ENCODE assay signal across 21 cellular contexts in the genomic region with DNA sequence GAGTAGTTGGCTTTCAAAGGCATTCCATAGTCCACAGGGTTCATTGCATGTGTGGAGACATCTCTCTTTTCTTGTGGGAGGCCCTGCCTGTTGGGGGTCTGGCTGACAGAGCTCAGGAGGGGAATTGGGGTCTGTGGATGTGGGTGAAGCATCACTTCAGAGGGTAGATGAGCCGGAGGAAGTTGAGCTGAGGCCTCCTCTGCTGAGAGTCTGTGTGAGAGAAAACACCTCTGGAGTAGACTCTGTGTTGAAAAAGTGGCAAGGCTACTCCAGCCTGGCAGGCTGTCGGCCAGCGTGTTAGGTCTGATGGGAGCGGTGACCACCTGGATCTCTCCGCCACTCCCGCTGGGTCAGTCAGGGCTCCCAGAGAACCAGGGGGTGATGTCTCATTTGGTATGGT.
A peak's percentile ranks its signal among the peaks of the same experiment; 100 is the strongest.
DNase-seq lines count a peak whose midpoint lies in the region; ATAC-seq and TF ChIP-seq lines count a peak whose summit lies in the region.
"Had no signal": no experiment of that assay in that cellular context is flagged by ENCODE, and none has a peak within 500 bp of the region (broad histone marks: within the 10 kb centered on the region; RNA-seq: fewer than 3 reads in every experiment).

No MANE protein-coding gene starts in this region.

- H3K27me3 Mint-ChIP-seq in activated CD8-positive, alpha-beta memory T cell treated with anti-CD3 and anti-CD28 coated beads, Interleukin-2, amount 10 ng/mL, durations not matched to agents 7 days and 5 days = no peaks in the 10 kb centered on the region
- no peaks in the 10 kb centered on the region for H3K27me3 Mint-ChIP-seq in CD8-positive, alpha-beta T cell (ENCODE audit: low read depth)
- H3K27me3 Mint-ChIP-seq in neural progenitor cell (ENCODE audit: insufficient read depth, low read depth) = peaks cover 7% of the 10 kb centered on the region
- H3K27me3 Mint-ChIP-seq in activated CD4-positive, alpha-beta memory T cell treated with anti-CD3 and anti-CD28 coated beads for 36 hours = no peaks in the 10 kb centered on the region

- no peaks in the 10 kb centered on the region for H3K36me3 ChIP-seq in CD8-positive, alpha-beta T cell (ENCODE audit: insufficient read depth, low read length)
- H3K36me3 ChIP-seq in neural progenitor cell = no peaks in the 10 kb centered on the region
- H3K36me3 ChIP-seq: BE2C; BLaER1 treated with 17β-estradiol and CSF1 and Interleukin-3, amounts not matched to agents 10 nM and 100 nM had no signal

- no peaks in the 10 kb centered on the region for H4K20me1 ChIP-seq in neural progenitor cell (ENCODE audit: low read depth)
- H4K20me1 ChIP-seq: BLaER1 treated with 17β-estradiol and CSF1 and Interleukin-3, amounts not matched to agents 10 nM and 100 nM had no signal

- no peak overlapping the region for H3K9ac ChIP-seq in neural progenitor cell
- H3K9ac ChIP-seq: BLaER1 treated with 17β-estradiol and CSF1 and Interleukin-3, amounts not matched to agents 10 nM and 100 nM; GM23248 had no signal

- no peak for ATAC-seq in activated CD8-positive, alpha-beta memory T cell treated with anti-CD3 and anti-CD28 coated beads, Interleukin-2, amount 10 ng/mL, durations not matched to agents 7 days and 5 days
- ATAC-seq in CD8-positive, alpha-beta T cell = no peak
- ATAC-seq in sciatic nerve = no peak
- ATAC-seq: A549 had no signal

- CTCF ChIA-PET in activated CD8-positive, alpha-beta memory T cell treated with anti-CD3 and anti-CD28 coated beads, Interleukin-2, amount 10 ng/mL, durations not matched to agents 7 days and 5 days (lab: Charles Lee) = no interaction called here
- CTCF ChIA-PET in CD8-positive, alpha-beta T cell (lab: Charles Lee) = no interaction called here
- CTCF ChIA-PET in activated CD4-positive, alpha-beta memory T cell treated with anti-CD3 and anti-CD28 coated beads for 36 hours (lab: Charles Lee) = no interaction called here

- H3K4me2 ChIP-seq in neural progenitor cell = no peak overlapping the region
- H3K4me2 ChIP-seq: A549; BLaER1 treated with 17β-estradiol and CSF1 and Interleukin-3, amounts not matched to agents 10 nM and 100 nM had no signal

- no peaks in the 10 kb centered on the region for H3K9me3 ChIP-seq in CD8-positive, alpha-beta T cell (ENCODE audit: low read length)
- H3K9me3 ChIP-seq in neural progenitor cell (ENCODE audit: low read depth) = no peaks in the 10 kb centered on the region
- H3K9me3 ChIP-seq: A549; BE2C; BLaER1 treated with 17β-estradiol and CSF1 and Interleukin-3, amounts not matched to agents 10 nM and 100 nM; Caco-2 had no signal

- no peaks in the 10 kb centered on the region for H3K79me2 ChIP-seq in neural progenitor cell (ENCODE audit: low read depth)

- H3K4me3 ChIP-seq in CD8-positive, alpha-beta T cell (ENCODE audit: low read depth, low read length) = no peak overlapping the region
- H3K4me3 ChIP-seq in neural progenitor cell = no peak overlapping the region
- H3K4me3 ChIP-seq: A549; BLaER1 treated with 17β-estradiol and CSF1 and Interleukin-3, amounts not matched to agents 10 nM and 100 nM; GM23248 had no signal

- no peaks in the 10 kb centered on the region for H3K9me3 Mint-ChIP-seq in activated CD8-positive, alpha-beta memory T cell treated with anti-CD3 and anti-CD28 coated beads, Interleukin-2, amount 10 ng/mL, durations not matched to agents 7 days and 5 days (ENCODE audit: low read depth)
- H3K9me3 Mint-ChIP-seq in CD8-positive, alpha-beta T cell = no peaks in the 10 kb centered on the region
- H3K9me3 Mint-ChIP-seq in neural progenitor cell = no peaks in the 10 kb centered on the region
- H3K9me3 Mint-ChIP-seq in activated CD4-positive, alpha-beta memory T cell treated with anti-CD3 and anti-CD28 coated beads for 36 hours = no peaks in the 10 kb centered on the region
- H3K9me3 Mint-ChIP-seq: CD14-positive monocyte had no signal

- peaks cover 5% of the 10 kb centered on the region for H3K4me1 Mint-ChIP-seq in activated CD8-positive, alpha-beta memory T cell treated with anti-CD3 and anti-CD28 coated beads, Interleukin-2, amount 10 ng/mL, durations not matched to agents 7 days and 5 days
- H3K4me1 Mint-ChIP-seq in CD8-positive, alpha-beta T cell (ENCODE audit: low read depth) = peaks cover 20% of the 10 kb centered on the region
- H3K4me1 Mint-ChIP-seq in neural progenitor cell = no peaks in the 10 kb centered on the region
- peaks cover 18% of the 10 kb centered on the region for H3K4me1 Mint-ChIP-seq in activated CD4-positive, alpha-beta memory T cell treated with anti-CD3 and anti-CD28 coated beads for 36 hours (ENCODE audit: low read depth)
- H3K4me1 Mint-ChIP-seq: CD14-positive monocyte had no signal

- intact Hi-C loops in CD8-positive, alpha-beta T cell (cut with DNase I, micrococcal nuclease) = loop anchor here in 1 of 2 experiments (5.0 kb wide), 1 partner anchor 72 kb away; no protein-coding TSS in a partner anchor
- intact Hi-C loops in activated CD4-positive, alpha-beta memory T cell treated with anti-CD3 and anti-CD28 coated beads for 36 hours (cut with micrococcal nuclease) = no loop called here
- intact Hi-C loops in sciatic nerve (cut with DNase I) = no loop called here

- POLR2A ChIA-PET in CD8-positive, alpha-beta T cell (lab: Charles Lee) = no interaction called here
- POLR2A ChIA-PET in activated CD4-positive, alpha-beta memory T cell treated with anti-CD3 and anti-CD28 coated beads for 36 hours (lab: Charles Lee) = no interaction called here

- H3K4me1 ChIP-seq in CD8-positive, alpha-beta T cell (ENCODE audit: insufficient read depth, low read length) = peaks cover 35% of the 10 kb centered on the region
- H3K4me1 ChIP-seq in neural progenitor cell = no peaks in the 10 kb centered on the region
- H3K4me1 ChIP-seq: A549; BLaER1 treated with 17β-estradiol and CSF1 and Interleukin-3, amounts not matched to agents 10 nM and 100 nM; Caco-2 had no signal

- H3K27ac Mint-ChIP-seq in activated CD8-positive, alpha-beta memory T cell treated with anti-CD3 and anti-CD28 coated beads, Interleukin-2, amount 10 ng/mL, durations not matched to agents 7 days and 5 days = no peak overlapping the region
- H3K27ac Mint-ChIP-seq in CD8-positive, alpha-beta T cell = peak overlapping the region; percentile 24
- no peak overlapping the region for H3K27ac Mint-ChIP-seq in neural progenitor cell
- no peak overlapping the region for H3K27ac Mint-ChIP-seq in activated CD4-positive, alpha-beta memory T cell treated with anti-CD3 and anti-CD28 coated beads for 36 hours
- H3K27ac Mint-ChIP-seq: CD14-positive monocyte; CD4-positive, alpha-beta memory T cell had no signal

- no peak overlapping the region for H3K27ac ChIP-seq in CD8-positive, alpha-beta T cell (ENCODE audit: low read depth, low read length)
- no peak overlapping the region for H3K27ac ChIP-seq in neural progenitor cell
- H3K27ac ChIP-seq: A549; BLaER1 treated with 17β-estradiol and CSF1 and Interleukin-3, amounts not matched to agents 10 nM and 100 nM; GM23248 had no signal

- H3K36me3 Mint-ChIP-seq in activated CD8-positive, alpha-beta memory T cell treated with anti-CD3 and anti-CD28 coated beads, Interleukin-2, amount 10 ng/mL, durations not matched to agents 7 days and 5 days = no peaks in the 10 kb centered on the region
- H3K36me3 Mint-ChIP-seq in CD8-positive, alpha-beta T cell = no peaks in the 10 kb centered on the region
- H3K36me3 Mint-ChIP-seq in neural progenitor cell = no peaks in the 10 kb centered on the region
- no peaks in the 10 kb centered on the region for H3K36me3 Mint-ChIP-seq in activated CD4-positive, alpha-beta memory T cell treated with anti-CD3 and anti-CD28 coated beads for 36 hours
- H3K36me3 Mint-ChIP-seq: CD14-positive monocyte; CD4-positive, alpha-beta memory T cell had no signal

- H3F3A ChIP-seq in neural progenitor cell (ENCODE audit: low read depth) = no peaks in the 10 kb centered on the region

- H3K4me3 Mint-ChIP-seq in activated CD8-positive, alpha-beta memory T cell treated with anti-CD3 and anti-CD28 coated beads, Interleukin-2, amount 10 ng/mL, durations not matched to agents 7 days and 5 days = no peak overlapping the region
- no peak overlapping the region for H3K4me3 Mint-ChIP-seq in CD8-positive, alpha-beta T cell
- peak overlapping the region; percentile 13 for H3K4me3 Mint-ChIP-seq in neural progenitor cell
- no peak overlapping the region for H3K4me3 Mint-ChIP-seq in activated CD4-positive, alpha-beta memory T cell treated with anti-CD3 and anti-CD28 coated beads for 36 hours
- H3K4me3 Mint-ChIP-seq: CD14-positive monocyte; CD4-positive, alpha-beta memory T cell had no signal

- TF ChIP-seq CTCF in CD8-positive, alpha-beta T cell (IDR thresholded peaks at IDR 0.05) = no peak
- no peak for TF ChIP-seq CTCF in neural progenitor cell (IDR thresholded peaks at IDR 0.05)

- H2AFZ ChIP-seq in neural progenitor cell (replicated peaks) = no peak overlapping the region
- H2AFZ ChIP-seq: GM23248 had no signal

- DNase-seq in activated CD8-positive, alpha-beta memory T cell treated with anti-CD3 and anti-CD28 coated beads, Interleukin-2, amount 10 ng/mL, durations not matched to agents 7 days and 5 days = peak; percentile 16
- DNase-seq in activated CD8-positive, alpha-beta memory T cell treated with anti-CD3 and anti-CD28 coated beads, Interleukin-2, amount 50 U/mL, for 48 hours = no peak
- DNase-seq in CD8-positive, alpha-beta T cell = no peak
- DNase-seq in neural progenitor cell (ENCODE audit: low spot score) (no peak), T1000 (lab: John Stamatoyannopoulos, UW) (no peak), sciatic nerve (ENCODE audit: low spot score) (no peak)
- no peak for DNase-seq in activated CD4-positive, alpha-beta memory T cell treated with anti-CD3 and anti-CD28 coated beads for 36 hours
- DNase-seq: 8988T; ACHN; AML-193; BE2C; Caco-2; CD4-positive, alpha-beta memory T cell; DMS153; DND-41; GM23248; H7; HCEC 1CT had no signal

- no peaks in the 10 kb centered on the region for H3K27me3 ChIP-seq in CD8-positive, alpha-beta T cell (ENCODE audit: insufficient read depth, low read length)
- H3K27me3 ChIP-seq in neural progenitor cell = no peaks in the 10 kb centered on the region
- H3K27me3 ChIP-seq: BE2C; BLaER1 treated with 17β-estradiol and CSF1 and Interleukin-3, amounts not matched to agents 10 nM and 100 nM had no signal
